ENCODE assay signal across 13 cellular contexts in genomic region chr2:239639366-239640185, GRCh38.
DNase-seq lines count a peak whose midpoint lies in the region; ATAC-seq and TF ChIP-seq lines count a peak whose summit lies in the region.
"Had no signal": no experiment of that assay in that cellular context is flagged by ENCODE, and none has a peak within 500 bp of the region (broad histone marks: within the 10 kb centered on the region; RNA-seq: fewer than 3 reads in every experiment).

No MANE protein-coding gene starts in this region.

- TF ChIP-seq POLR2A in esophagus muscularis mucosa (IDR thresholded peaks at IDR 0.05; ENCODE audit: low read depth) = no peak

- no peak overlapping the region for H3K27ac ChIP-seq in esophagus muscularis mucosa (replicated peaks in 1 of 4)
- H3K27ac ChIP-seq: 22Rv1 had no signal

- no peak for ATAC-seq in sciatic nerve
- ATAC-seq: GM12878 had no signal

- no peaks in the 10 kb centered on the region for H3K9me3 ChIP-seq in esophagus muscularis mucosa
- H3K9me3 ChIP-seq: Caco-2 had no signal

- no peak overlapping the region for H3K4me3 ChIP-seq in esophagus muscularis mucosa
- H3K4me3 ChIP-seq: GM12878 had no signal

- TF ChIP-seq EP300 in esophagus muscularis mucosa (IDR thresholded peaks at IDR 0.05) = no peak

- H3K4me1 ChIP-seq in esophagus muscularis mucosa = no peaks in the 10 kb centered on the region
- H3K4me1 ChIP-seq: Caco-2 had no signal

- 81% methylated on average over 8 of the region's 8 CpGs for WGBS in esophagus muscularis mucosa

- TF ChIP-seq CTCF in esophagus muscularis mucosa (IDR thresholded peaks at IDR 0.05) = no peak

- peak; percentile 49 for DNase-seq in DMS 273 (lab: John Stamatoyannopoulos, UW; ENCODE audit: unreplicated experiment)
- DNase-seq in DMS 273 treated with DMSO at 0.1 percent for 48 hours (lab: John Stamatoyannopoulos, UW) = no peak
- DNase-seq in NCI-H345 treated with DMSO at 0.1 percent for 48 hours (lab: John Stamatoyannopoulos, UW; ENCODE audit: unreplicated experiment) = peak; percentile 31
- DNase-seq in esophagus muscularis mucosa (ENCODE audit: extremely low spot score) = peak; percentile 86
- no peak for DNase-seq in sciatic nerve (ENCODE audit: low spot score)
- no peak for DNase-seq in NCI-H1048 (lab: John Stamatoyannopoulos, UW)
- DNase-seq in anterior cingulate cortex (lab: John Stamatoyannopoulos, UW) = no peak
- DNase-seq: Caco-2; CD8-positive, alpha-beta memory T cell; HCEC 1CT; HFFc6 had no signal

- H3K36me3 ChIP-seq in esophagus muscularis mucosa = no peaks in the 10 kb centered on the region

- intact Hi-C loops in esophagus muscularis mucosa (cut with DNase I) = no loop called here
- intact Hi-C loops in sciatic nerve (cut with DNase I) = no loop called here

- no peaks in the 10 kb centered on the region for H3K27me3 ChIP-seq in esophagus muscularis mucosa

Comparison
In these comparisons a context has a peak if more than half of its experiments do, and no peak if none do; other contexts are left out.
1. DNase-seq: peak in DMS 273 (single experiment), NCI-H345 treated with DMSO at 0.1 percent for 48 hours (single experiment) and esophagus muscularis mucosa (single experiment); none in DMS 273 treated with DMSO at 0.1 percent for 48 hours (single experiment), sciatic nerve (single experiment), NCI-H1048 (single experiment) and anterior cingulate cortex (0 of 58).